In the genomic region with DNA sequence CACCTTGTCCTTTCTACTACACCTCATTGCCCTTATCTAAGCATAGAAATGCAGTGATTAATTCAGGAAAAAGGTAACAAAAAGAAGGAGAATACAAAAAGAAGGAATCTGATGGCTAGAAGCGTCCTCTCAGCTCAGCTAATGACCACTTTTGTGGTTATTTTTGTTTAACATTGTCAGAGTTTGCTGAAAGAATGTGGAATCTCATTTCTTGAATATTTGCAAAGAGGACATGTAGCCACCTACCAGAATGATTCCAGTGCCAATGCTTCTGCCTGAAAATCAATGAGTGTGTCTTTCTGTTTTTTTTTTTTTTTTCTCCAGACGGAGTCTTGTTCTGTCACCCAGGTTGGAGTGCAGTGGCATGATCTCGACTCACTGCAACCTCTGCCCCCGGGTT, we compare ENCODE assay signal across 20 cellular contexts. TPM values are rescaled to one million over a fixed set of nuclear protein-coding genes. Genes with fewer than 3 reads are reported as not detected.
DNase-seq lines count a peak whose midpoint lies in the region; ATAC-seq, FAIRE-seq and TF ChIP-seq lines count a peak whose summit lies in the region.
"Had no signal": no experiment of that assay in that cellular context is flagged by ENCODE, and none has a peak within 500 bp of the region (broad histone marks: within the 10 kb centered on the region; RNA-seq: fewer than 3 reads in every experiment).

No MANE protein-coding gene starts in this region.

- H3K4me2 ChIP-seq in GM23248 (ENCODE audit: unreplicated experiment) (no peak overlapping the region), astrocyte (ENCODE audit: low read length) (no peak overlapping the region)

- H3K27me3 Mint-ChIP-seq in astrocyte (ENCODE audit: low read depth, unreplicated experiment) = no peaks in the 10 kb centered on the region

- no peak for FAIRE-seq in astrocyte (lab: Jason Lieb, UNC)
- FAIRE-seq: GM19239 had no signal

- CTCF ChIA-PET in RWPE1 (lab: Yijun Ruan, JAX) = interaction anchor here (0.6 kb wide), 1 partner anchor 1388 kb away, joined by 3 read pairs; no protein-coding TSS in a partner anchor

- H3K36me3 ChIP-seq in GM23248 (ENCODE audit: low read depth) (no peaks in the 10 kb centered on the region), astrocyte (ENCODE audit: insufficient read depth, low read length) (no peaks in the 10 kb centered on the region), iPS-20b (ENCODE audit: insufficient read depth, low read depth, low read length) (no peaks in the 10 kb centered on the region)

- no peak for DNase-seq in GM23248
- DNase-seq in astrocyte (ENCODE audit: low read depth) = peak; percentile 43
- no peak for DNase-seq in RWPE1 (ENCODE audit: low spot score)
- no peak for DNase-seq in activated CD4-positive, alpha-beta T cell treated with anti-CD3 and anti-CD28 coated beads for 4 hours
- DNase-seq: ACHN; Caco-2; CD4-positive, CD25-positive, alpha-beta regulatory T cell; Karpas-422; MM.1S; NCI-H1092 treated with DMSO at 0.1 percent for 48 hours; NCI-H187; NCI-H526 treated with DMSO at 0.1 percent for 48 hours; NK-92 treated with Interleukin-12 subunit alpha and Interleukin-12 subunit beta, amount 100 ng/mL, for 24 hours had no signal

- H3K4me3 Mint-ChIP-seq in astrocyte (ENCODE audit: unreplicated experiment) = no peak overlapping the region
- H3K4me3 Mint-ChIP-seq: B cell; CD4-positive, CD25-positive, alpha-beta regulatory T cell had no signal

- H4K20me1 ChIP-seq in GM23248 (ENCODE audit: insufficient read depth) = no peaks in the 10 kb centered on the region
- no peaks in the 10 kb centered on the region for H4K20me1 ChIP-seq in astrocyte (ENCODE audit: insufficient read depth, low read length)

- H3K4me1 Mint-ChIP-seq in astrocyte (ENCODE audit: low read depth, unreplicated experiment) = peaks cover 14% of the 10 kb centered on the region

- in situ Hi-C loops in GM23248 (cut with MboI) = no loop called here

- no peaks in the 10 kb centered on the region for H3K36me3 Mint-ChIP-seq in astrocyte (ENCODE audit: low read depth, unreplicated experiment)
- H3K36me3 Mint-ChIP-seq: CD4-positive, CD25-positive, alpha-beta regulatory T cell had no signal

- H3K9me3 Mint-ChIP-seq in astrocyte (ENCODE audit: unreplicated experiment) = no peaks in the 10 kb centered on the region

- 55 to 58% methylated on average over 4 of the region's 4 CpGs for WGBS in GM23248 (ENCODE audit: low coverage in 1 of 2, low lambda C conversion rate in 2 of 2, missing lambda C conversion rate in 2 of 2), 2 experiments

- H3K9ac ChIP-seq in GM23248 (no peak overlapping the region), astrocyte (ENCODE audit: low read length) (no peak overlapping the region), iPS-20b (ENCODE audit: low read depth, low read length) (peak overlapping the region; percentile 56; the same call in 1 of the 2 replicates)

- H3K4me1 ChIP-seq in GM23248 (ENCODE audit: insufficient read depth) (peaks cover 21% of the 10 kb centered on the region), astrocyte (ENCODE audit: insufficient read depth, low read length) (peaks cover 3% of the 10 kb centered on the region), iPS-20b (ENCODE audit: insufficient read depth, low read length) (peaks cover 32% of the 10 kb centered on the region)
- H3K4me1 ChIP-seq: Caco-2 had no signal

- ATAC-seq in GM21526 (IDR thresholded peaks at IDR 0.05; ENCODE audit: low FRiP score, unreplicated experiment) (no peak), GM18861 (IDR thresholded peaks at IDR 0.05; ENCODE audit: unreplicated experiment) (no peak)

- no peaks in the 10 kb centered on the region for H3K79me2 ChIP-seq in GM23248 (ENCODE audit: insufficient read depth)
- H3K79me2 ChIP-seq in astrocyte (ENCODE audit: insufficient read depth, low read length) = no peaks in the 10 kb centered on the region

- no peaks in the 10 kb centered on the region for H3K9me2 ChIP-seq in GM23248 (ENCODE audit: insufficient read depth)

- TF ChIP-seq CTCF in astrocyte (IDR thresholded peaks at IDR 0.05; ENCODE audit: insufficient read depth, low read depth, low read length) (no peak), RWPE1 (conservative IDR thresholded peaks at IDR 0.05; ENCODE audit: low read depth) (no peak)

- no peaks in the 10 kb centered on the region for H3K27me3 ChIP-seq in GM23248 (replicated peaks; ENCODE audit: insufficient read depth)
- no peaks in the 10 kb centered on the region for H3K27me3 ChIP-seq in astrocyte (ENCODE audit: insufficient read depth, low read length)
- H3K27me3 ChIP-seq in iPS-20b (ENCODE audit: insufficient read depth, low read length) = no peaks in the 10 kb centered on the region

- H3K27ac ChIP-seq in GM23248 (peak overlapping the region; percentile 15; the same call in 1 of the 2 replicates), astrocyte (ENCODE audit: low read depth, low read length) (no peak overlapping the region), iPS-20b (ENCODE audit: low read length) (peak overlapping the region; percentile 54), RWPE1 (no peak overlapping the region)

- H2AFZ ChIP-seq in GM23248 = peak overlapping the region; percentile 88; the same call in 1 of the 2 replicates
- peak overlapping the region; percentile 18 for H2AFZ ChIP-seq in astrocyte (ENCODE audit: low read depth, low read length)

- H3K27ac Mint-ChIP-seq in astrocyte (ENCODE audit: unreplicated experiment) = no peak overlapping the region
- H3K27ac Mint-ChIP-seq: B cell; CD4-positive, CD25-positive, alpha-beta regulatory T cell had no signal

- H3K4me3 ChIP-seq in GM23248 = no peak overlapping the region
- no peak overlapping the region for H3K4me3 ChIP-seq in astrocyte (ENCODE audit: insufficient read depth, low read depth, low read length)
- no peak overlapping the region for H3K4me3 ChIP-seq in iPS-20b (ENCODE audit: low read length)

- peaks cover 11% of the 10 kb centered on the region; the same call in 1 of the 2 replicates for H3F3A ChIP-seq in GM23248 (ENCODE audit: insufficient read depth)

- POLR2A ChIA-PET in RWPE1 (lab: Yijun Ruan, JAX; ENCODE audit: low non-redundant PET) = interaction anchor here (0.6 to 1.1 kb wide), 2 partner anchors 72 to 103 kb away, joined by 3 to 4 read pairs; a partner anchor contains a TSS

- H3K9me3 ChIP-seq in GM23248 (ENCODE audit: low read depth) (no peaks in the 10 kb centered on the region), astrocyte (ENCODE audit: insufficient read depth, low read depth, low read length) (no peaks in the 10 kb centered on the region), iPS-20b (ENCODE audit: insufficient read depth, low read depth, low read length) (no peaks in the 10 kb centered on the region)
- H3K9me3 ChIP-seq: Caco-2 had no signal

RNA-seq across cellular contexts. Expression of a gene that starts 24.5 kb away (rescaled TPM):
- not detected in 2 replicates for total RNA-seq in GM23248 (2014; rRNA removed; shearing (Covaris generic))
- polyA plus RNA-seq in GM23248 (2016; fragmentation: Nextera tagmentation; extraction: Ambion mirVana) = not detected in 2 replicates
- total RNA-seq in astrocyte = not detected in 2 replicates
- total RNA-seq: B cell; Caco-2; CD4-positive, CD25-positive, alpha-beta regulatory T cell; OCI-LY7; RPMI7951 had no signal
- polyA plus RNA-seq: CD4-positive, CD25-positive, alpha-beta regulatory T cell had no signal

Comparison
In these comparisons a context has a peak if more than half of its experiments do, and no peak if none do; other contexts are left out.
1. H3K27ac ChIP-seq: peak in GM23248 (single experiment) and iPS-20b (single experiment); none in astrocyte (single experiment) and RWPE1 (single experiment).